1 cellular context compared by ENCODE assay signal in the genomic region with DNA sequence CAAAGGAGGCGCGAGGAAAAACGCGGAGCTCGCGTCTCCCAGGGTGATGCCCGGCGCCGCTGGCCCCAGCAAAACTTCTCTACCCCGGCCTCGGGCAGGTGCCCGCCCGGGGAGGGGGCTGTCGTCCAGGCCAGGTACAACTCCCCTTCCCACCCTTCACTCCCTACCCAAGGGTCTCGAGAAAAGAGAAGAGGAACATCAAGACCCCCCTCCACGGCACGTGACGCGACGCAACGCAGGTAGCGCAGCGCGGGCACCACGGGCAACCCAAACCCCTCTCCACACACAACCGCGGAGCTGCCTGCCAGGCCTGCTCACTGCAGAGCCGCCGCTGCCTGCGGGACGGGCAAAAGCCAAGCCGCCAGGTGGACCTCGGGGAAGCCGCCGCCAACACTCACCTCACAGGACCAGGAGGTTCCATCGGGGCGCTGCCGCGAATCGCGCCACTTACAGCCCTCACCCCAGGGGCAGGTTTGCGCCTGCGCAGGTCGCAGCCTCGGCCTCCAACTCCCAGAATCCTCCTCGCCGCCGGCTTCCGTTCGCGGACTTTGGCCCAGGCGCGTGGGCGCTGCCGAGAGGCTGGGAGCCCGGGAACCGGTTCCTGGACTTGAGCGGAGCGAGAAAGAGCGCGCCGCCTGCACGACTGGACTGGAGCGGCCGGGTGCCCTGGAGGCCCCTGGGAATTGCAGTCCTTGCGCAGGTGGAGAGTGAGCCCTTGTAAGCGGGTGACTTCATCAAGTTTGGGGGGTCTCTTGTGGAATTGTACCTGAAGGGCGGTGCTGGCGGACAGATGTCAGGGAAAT.
TF ChIP-seq lines count a peak whose summit lies in the region.

ZNF232 (minus strand) TSS at position 477 of the 803 bp plus-strand sequence; CDS start at position 421, 56 bp downstream.

TF ChIP-seq in H1, 55 proteins besides CTCF, POLR2A, EP300 and RAD21:
- TF ChIP-seq SP1 (IDR thresholded peaks at IDR 0.05; ENCODE audit: low read depth, low read length) (no peak), SAP30 (IDR thresholded peaks at IDR 0.05; ENCODE audit: insufficient read depth, insufficient replicate concordance, low read length) (no peak), FOSL1 (IDR thresholded peaks at IDR 0.05; ENCODE audit: insufficient read depth, low read depth, low read length) (no peak), POU5F1 (IDR thresholded peaks at IDR 0.05; ENCODE audit: low read depth, low read length) (no peak), RBBP5 (IDR thresholded peaks at IDR 0.05; ENCODE audit: borderline replicate concordance, low read depth, low read length) (peak; percentile 72; the same call in 1 of the 2 replicates), JUND (IDR thresholded peaks at IDR 0.05; ENCODE audit: low read length) (peak; percentile 7; the same call in 1 of the 2 replicates), E2F6 (IDR thresholded peaks at IDR 0.05) (peak; percentile 90), SIRT6 (IDR thresholded peaks at IDR 0.05; ENCODE audit: low read length) (no peak), RFX5 (IDR thresholded peaks at IDR 0.05; ENCODE audit: borderline replicate concordance, low read depth, low read length) (no peak), EZH2 (IDR thresholded peaks at IDR 0.05; ENCODE audit: low read depth, low read length, severe bottlenecking) (peak; percentile 31), CBX5 (IDR thresholded peaks at IDR 0.05; ENCODE audit: low read depth, low read length) (no peak), HDAC2 (IDR thresholded peaks at IDR 0.05; ENCODE audit: borderline replicate concordance in 1 of 2, low read depth in 2 of 2, low read length in 2 of 2) (no peak), CHD7 (IDR thresholded peaks at IDR 0.05; ENCODE audit: insufficient replicate concordance, low read length) (no peak), TCF12 (IDR thresholded peaks at IDR 0.05; ENCODE audit: low read depth, low read length) (no peak), BACH1 (IDR thresholded peaks at IDR 0.05; ENCODE audit: low read length) (peak; percentile 59), ZNF274 (IDR thresholded peaks at IDR 0.05; ENCODE audit: borderline replicate concordance, extremely low read depth, low read length) (no peak), CREB1 (IDR thresholded peaks at IDR 0.05) (peak; percentile 52; the same call in 1 of the 2 replicates), POLR2AphosphoS5 (IDR thresholded peaks at IDR 0.05; ENCODE audit: low read depth, low read length) (peak; percentile 91), USF2 (IDR thresholded peaks at IDR 0.05; ENCODE audit: low read length) (peak; percentile 53), TEAD4 (IDR thresholded peaks at IDR 0.05; ENCODE audit: low read depth, low read length) (no peak), SRF (IDR thresholded peaks at IDR 0.05; ENCODE audit: low read depth, low read length) (no peak), KDM1A (IDR thresholded peaks at IDR 0.05; ENCODE audit: borderline replicate concordance, low read length) (no peak; the same call in 1 of the 2 replicates), RXRA (IDR thresholded peaks at IDR 0.05; ENCODE audit: insufficient read depth, low read depth, low read length) (no peak), CHD1 (IDR thresholded peaks at IDR 0.05; ENCODE audit: low read depth, low read length) (no peak), ATF3 (IDR thresholded peaks at IDR 0.05; ENCODE audit: insufficient read depth, low read depth, low read length) (no peak), KDM4A (IDR thresholded peaks at IDR 0.05; ENCODE audit: low read depth, low read length, severe bottlenecking) (peak; percentile 99), SUZ12 (IDR thresholded peaks at IDR 0.05; ENCODE audit: low read length) (no peak), SIN3A (conservative IDR thresholded peaks at IDR 0.05 in 1 of 2, IDR thresholded peaks at IDR 0.05 in 1 of 2; ENCODE audit: low read depth in 1 of 2, low read length in 2 of 2) (no peak; a peak in 1 of 4 replicates), CEBPB (IDR thresholded peaks at IDR 0.05; ENCODE audit: low read depth, low read length) (no peak), GTF2F1 (IDR thresholded peaks at IDR 0.05; ENCODE audit: borderline replicate concordance, low read depth, low read length) (no peak), HDAC6 (IDR thresholded peaks at IDR 0.05; ENCODE audit: low read depth, low read length) (no peak), GABPA (IDR thresholded peaks at IDR 0.05; ENCODE audit: borderline replicate concordance, insufficient read depth, low read length) (no peak), KDM5A (IDR thresholded peaks at IDR 0.05; ENCODE audit: low read length) (no peak), RNF2 (IDR thresholded peaks at IDR 0.05; ENCODE audit: borderline replicate concordance, low read depth, low read length, missing control alignments, poor library complexity, severe bottlenecking) (no peak), MAFK (IDR thresholded peaks at IDR 0.05; ENCODE audit: low read depth, low read length) (no peak), NANOG (IDR thresholded peaks at IDR 0.05; ENCODE audit: insufficient read depth, low read depth, low read length, poor library complexity, severe bottlenecking) (no peak), EGR1 (IDR thresholded peaks at IDR 0.05; ENCODE audit: borderline replicate concordance, low read depth, low read length) (peak; percentile 92), TBP (IDR thresholded peaks at IDR 0.05; ENCODE audit: low read depth, low read length) (peak; percentile 74), BCL11A (IDR thresholded peaks at IDR 0.05; ENCODE audit: low read depth in 2 of 2, low read length in 2 of 2) (no peak), CHD2 (IDR thresholded peaks at IDR 0.05; ENCODE audit: low read length) (peak; percentile 63), PHF8 (conservative IDR thresholded peaks at IDR 0.05; ENCODE audit: low read depth, low read length) (peak; percentile 81), SIX5 (IDR thresholded peaks at IDR 0.05; ENCODE audit: low read depth, low read length) (peak; percentile 42), YY1 (IDR thresholded peaks at IDR 0.05; ENCODE audit: low read depth, low read length) (0 out of 2 replicates have a peak, but pooled peaks have one; percentile 10), BRCA1 (IDR thresholded peaks at IDR 0.05; ENCODE audit: low read depth, low read length) (no peak), CTBP2 (IDR thresholded peaks at IDR 0.05; ENCODE audit: borderline replicate concordance, insufficient read depth, insufficient read length, low read length) (peak; percentile 48), CBX8 (IDR thresholded peaks at IDR 0.05; ENCODE audit: borderline replicate concordance, low read depth, low read length) (no peak), TAF1 (IDR thresholded peaks at IDR 0.05; ENCODE audit: low read depth, low read length) (peak; percentile 74), NRF1 (IDR thresholded peaks at IDR 0.05; ENCODE audit: low read depth, low read length) (peak; percentile 79), TAF7 (optimal IDR thresholded peaks at IDR 0.05; ENCODE audit: borderline replicate concordance, low read depth, low read length) (peak; percentile 30), JUN (IDR thresholded peaks at IDR 0.05; ENCODE audit: low read depth, low read length) (no peak), SP2 (IDR thresholded peaks at IDR 0.05; ENCODE audit: low read length) (no peak), ASH2L (IDR thresholded peaks at IDR 0.05; ENCODE audit: low read length) (no peak), SP4 (IDR thresholded peaks at IDR 0.05; ENCODE audit: low read length) (no peak)
- TF ChIP-seq, protein P1, sequence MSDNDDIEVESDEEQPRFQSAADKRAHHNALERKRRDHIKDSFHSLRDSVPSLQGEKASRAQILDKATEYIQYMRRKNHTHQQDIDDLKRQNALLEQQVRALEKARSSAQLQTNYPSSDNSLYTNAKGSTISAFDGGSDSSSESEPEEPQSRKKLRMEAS (IDR thresholded peaks at IDR 0.05): peak; percentile 89
- TF ChIP-seq, protein P2, sequence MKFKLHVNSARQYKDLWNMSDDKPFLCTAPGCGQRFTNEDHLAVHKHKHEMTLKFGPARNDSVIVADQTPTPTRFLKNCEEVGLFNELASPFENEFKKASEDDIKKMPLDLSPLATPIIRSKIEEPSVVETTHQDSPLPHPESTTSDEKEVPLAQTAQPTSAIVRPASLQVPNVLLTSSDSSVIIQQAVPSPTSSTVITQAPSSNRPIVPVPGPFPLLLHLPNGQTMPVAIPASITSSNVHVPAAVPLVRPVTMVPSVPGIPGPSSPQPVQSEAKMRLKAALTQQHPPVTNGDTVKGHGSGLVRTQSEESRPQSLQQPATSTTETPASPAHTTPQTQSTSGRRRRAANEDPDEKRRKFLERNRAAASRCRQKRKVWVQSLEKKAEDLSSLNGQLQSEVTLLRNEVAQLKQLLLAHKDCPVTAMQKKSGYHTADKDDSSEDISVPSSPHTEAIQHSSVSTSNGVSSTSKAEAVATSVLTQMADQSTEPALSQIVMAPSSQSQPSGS (IDR thresholded peaks at IDR 0.05; ENCODE audit: low read length): no peak; the same call in 1 of the 2 replicates
